Comparison of ENCODE assay signal across 17 cellular contexts in genomic region chr12:124709722-124710656, GRCh38.
DNase-seq lines count a peak whose midpoint lies in the region; ATAC-seq and FAIRE-seq lines count a peak whose summit lies in the region.
"Had no signal": no experiment of that assay in that cellular context is flagged by ENCODE, and none has a peak within 500 bp of the region (broad histone marks: within the 10 kb centered on the region; RNA-seq: fewer than 3 reads in every experiment).

No MANE protein-coding gene starts in this region.

- H3K4me1 Mint-ChIP-seq in stimulated activated naive CD8-positive, alpha-beta T cell treated with anti-CD3 and anti-CD28 coated beads, Interleukin-15, amount 100 ng/mL, for 72 hours = peaks cover 23% of the 10 kb centered on the region

- no peaks in the 10 kb centered on the region for H3K9me2 ChIP-seq in GM23248 (ENCODE audit: insufficient read depth)

- no peak overlapping the region for H3K4me3 Mint-ChIP-seq in stimulated activated naive CD8-positive, alpha-beta T cell treated with anti-CD3 and anti-CD28 coated beads, Interleukin-15, amount 100 ng/mL, for 72 hours
- H3K4me3 Mint-ChIP-seq: central memory CD8-positive, alpha-beta T cell had no signal

- no peaks in the 10 kb centered on the region for H3K79me2 ChIP-seq in ACC112 (ENCODE audit: control insufficient read depth, insufficient read depth, low read length, unreplicated experiment)
- no peaks in the 10 kb centered on the region for H3K79me2 ChIP-seq in GM23248 (ENCODE audit: insufficient read depth)

- H4K20me1 ChIP-seq in GM23248 (ENCODE audit: insufficient read depth) = no peaks in the 10 kb centered on the region
- H4K20me1 ChIP-seq: BLaER1 had no signal

- no peak for ATAC-seq in stimulated activated naive CD8-positive, alpha-beta T cell treated with anti-CD3 and anti-CD28 coated beads, Interleukin-15, amount 100 ng/mL, for 72 hours
- ATAC-seq: left cardiac atrium had no signal

- H3K9me3 ChIP-seq in GM23248 (ENCODE audit: low read depth) = no peaks in the 10 kb centered on the region

- no peak overlapping the region for H3K27ac ChIP-seq in ACC112 (ENCODE audit: low read depth, low read length)
- H3K27ac ChIP-seq in GM23248 = peak overlapping the region; percentile 14; the same call in 1 of the 2 replicates
- H3K27ac ChIP-seq: BLaER1, SK-N-MC had no signal

- in situ Hi-C loops in GM23248 (cut with MboI) = no loop called here

- H3F3A ChIP-seq in GM23248 (ENCODE audit: insufficient read depth) = peaks cover 20% of the 10 kb centered on the region

- H2AFZ ChIP-seq in ACC112 (ENCODE audit: low read length, unreplicated experiment) = peak overlapping the region; percentile 61
- no peak overlapping the region for H2AFZ ChIP-seq in GM23248

- peak overlapping the region in 1 of 2 donors; percentile 54 for H3K27ac Mint-ChIP-seq in stimulated activated naive CD8-positive, alpha-beta T cell treated with anti-CD3 and anti-CD28 coated beads, Interleukin-15, amount 100 ng/mL, for 72 hours

- DNase-seq in GM23248 (peak; percentile 81), amniotic epithelial cell (ENCODE audit: low read depth) (peak; percentile 84), hepatic stellate cell (ENCODE audit: low spot score) (peak; percentile 81), NCI-H526 treated with DMSO at 0.1 percent for 48 hours (lab: John Stamatoyannopoulos, UW) (no peak), RCC 7860 (ENCODE audit: low spot score) (no peak), NCI-H345 treated with DMSO at 0.1 percent for 48 hours (lab: John Stamatoyannopoulos, UW; ENCODE audit: unreplicated experiment) (no peak)
- DNase-seq in stimulated activated naive CD8-positive, alpha-beta T cell treated with anti-CD3 and anti-CD28 coated beads, Interleukin-15, amount 100 ng/mL, for 72 hours = no peak
- DNase-seq: activated CD4-positive, alpha-beta T cell treated with anti-CD3 and anti-CD28 coated beads for 48 hours; Kasumi-1; NCI-H526 had no signal

- H3K4me1 ChIP-seq in ACC112 (ENCODE audit: control insufficient read depth, insufficient read depth, low read length, unreplicated experiment) (peaks cover 14% of the 10 kb centered on the region), GM23248 (ENCODE audit: insufficient read depth) (peaks cover 12% of the 10 kb centered on the region; the same call in 1 of the 2 replicates)

- H3K27me3 ChIP-seq in ACC112 (ENCODE audit: insufficient read depth, low read length) (no peaks in the 10 kb centered on the region), GM23248 (replicated peaks; ENCODE audit: insufficient read depth) (no peaks in the 10 kb centered on the region)
- H3K27me3 ChIP-seq: BLaER1 had no signal

- H3K4me3 ChIP-seq in ACC112 (ENCODE audit: low read depth, low read length) (no peak overlapping the region), GM23248 (no peak overlapping the region)
- H3K4me3 ChIP-seq: BLaER1, SK-N-MC, smooth muscle cell had no signal

- H3K36me3 ChIP-seq in ACC112 (ENCODE audit: insufficient read depth, low read length) (no peaks in the 10 kb centered on the region), GM23248 (ENCODE audit: low read depth) (no peaks in the 10 kb centered on the region)
- H3K36me3 ChIP-seq: BLaER1 had no signal

- no peak overlapping the region for H3K4me2 ChIP-seq in GM23248 (ENCODE audit: unreplicated experiment)
- H3K4me2 ChIP-seq: BLaER1, smooth muscle cell had no signal

- no peak overlapping the region for H3K9ac ChIP-seq in GM23248
- H3K9ac ChIP-seq: BLaER1 had no signal

- WGBS in GM23248 (ENCODE audit: low coverage in 1 of 2, low lambda C conversion rate in 2 of 2, missing lambda C conversion rate in 2 of 2), 2 experiments = 74 to 80% methylated on average over 8 of the region's 8 CpGs

- no peaks in the 10 kb centered on the region for H3K27me3 Mint-ChIP-seq in stimulated activated naive CD8-positive, alpha-beta T cell treated with anti-CD3 and anti-CD28 coated beads, Interleukin-15, amount 100 ng/mL, for 72 hours
- H3K27me3 Mint-ChIP-seq: central memory CD8-positive, alpha-beta T cell had no signal

- H3K9me3 Mint-ChIP-seq in stimulated activated naive CD8-positive, alpha-beta T cell treated with anti-CD3 and anti-CD28 coated beads, Interleukin-15, amount 100 ng/mL, for 72 hours = peaks cover 0 to 5% of the 10 kb centered on the region in 2 donors
- H3K9me3 Mint-ChIP-seq: central memory CD8-positive, alpha-beta T cell had no signal

- FAIRE-seq in RCC 7860 (lab: Jason Lieb, UNC) = no peak
- FAIRE-seq: frontal cortex had no signal

Comparison
In these comparisons a context has a peak if more than half of its experiments do, and no peak if none do; other contexts are left out.
1. DNase-seq: peak in GM23248 (single experiment), amniotic epithelial cell (single experiment) and hepatic stellate cell (single experiment); none in NCI-H526 treated with DMSO at 0.1 percent for 48 hours (single experiment), RCC 7860 (single experiment), NCI-H345 treated with DMSO at 0.1 percent for 48 hours (single experiment) and stimulated activated naive CD8-positive, alpha-beta T cell treated with anti-CD3 and anti-CD28 coated beads, Interleukin-15, amount 100 ng/mL, for 72 hours (0 of 2).